11 cellular contexts compared by ENCODE assay signal in genomic region chr1:217311766-217312165, GRCh38.
DNase-seq lines count a peak whose midpoint lies in the region; ATAC-seq and TF ChIP-seq lines count a peak whose summit lies in the region.
"Had no signal": no experiment of that assay in that cellular context is flagged by ENCODE, and none has a peak within 500 bp of the region (broad histone marks: within the 10 kb centered on the region; RNA-seq: fewer than 3 reads in every experiment).

No MANE protein-coding gene starts in this region.

- H3K36me3 ChIP-seq in NT2/D1 (ENCODE audit: insufficient read depth, insufficient read length, low read length) = no peaks in the 10 kb centered on the region

- no peak overlapping the region for H3K4me3 Mint-ChIP-seq in immature natural killer cell
- H3K4me3 Mint-ChIP-seq: nephron had no signal

- H3K4me1 ChIP-seq in NT2/D1 (ENCODE audit: insufficient read depth, insufficient read length) = no peaks in the 10 kb centered on the region

- peak; percentile 3 for TF ChIP-seq CTCF in foreskin fibroblast (IDR thresholded peaks at IDR 0.05; ENCODE audit: low read depth, low read length)

- peaks cover 0 to 2% (median 0%) of the 10 kb centered on the region in 3 donors for H3K27me3 Mint-ChIP-seq in immature natural killer cell (ENCODE audit: low read depth in 3 of 3)

- H3K27ac Mint-ChIP-seq in immature natural killer cell = no peak overlapping the region
- H3K27ac Mint-ChIP-seq: nephron had no signal

- H3K4me1 Mint-ChIP-seq in immature natural killer cell = no peaks in the 10 kb centered on the region
- H3K4me1 Mint-ChIP-seq: nephron had no signal

- in situ Hi-C loops in ACHN (cut with HindIII; ENCODE audit: low pct_ligation_motif_present, low pct_unique_long_range_greater_than_20kb, low sequenced_read_pairs) = no loop called here

- ATAC-seq in GM18519 (IDR thresholded peaks at IDR 0.05; ENCODE audit: low FRiP score, unreplicated experiment) = peak; percentile 47
- no peak for ATAC-seq in GM18870 (IDR thresholded peaks at IDR 0.05; ENCODE audit: unreplicated experiment)
- ATAC-seq in GM21528 (IDR thresholded peaks at IDR 0.05; ENCODE audit: low FRiP score, unreplicated experiment) = no peak

- no peaks in the 10 kb centered on the region for H3K9me3 ChIP-seq in NT2/D1 (ENCODE audit: insufficient read depth, low read length)

- peaks cover 0 to 6% (median 4%) of the 10 kb centered on the region in 6 donors for H3K9me3 Mint-ChIP-seq in immature natural killer cell
- H3K9me3 Mint-ChIP-seq: nephron had no signal

- no peak overlapping the region for H3K4me3 ChIP-seq in NT2/D1 (ENCODE audit: insufficient read length, low read depth)
- H3K4me3 ChIP-seq in foreskin fibroblast (ENCODE audit: low read depth in 1 of 2, low read length in 2 of 2) = no peak overlapping the region

- H3K27me3 ChIP-seq in NT2/D1 (ENCODE audit: insufficient read depth, insufficient read length) = no peaks in the 10 kb centered on the region

- DNase-seq in ACHN = peak; percentile 28
- DNase-seq in NT2/D1 (ENCODE audit: low read depth, low spot score) = peak; percentile 55
- peak in 1 of 2 donors; percentile 43 for DNase-seq in foreskin fibroblast
- no peak for DNase-seq in CD1c-positive myeloid dendritic cell (ENCODE audit: extremely low spot score)
- DNase-seq in immature natural killer cell = no peak
- DNase-seq: AML-193, NCI-H1105 had no signal

- H3K36me3 Mint-ChIP-seq in immature natural killer cell = no peaks in the 10 kb centered on the region

- H3K9ac ChIP-seq in NT2/D1 (ENCODE audit: insufficient read length, low read depth) = no peak overlapping the region

Comparison
In these comparisons a context has a peak if more than half of its experiments do, and no peak if none do; other contexts are left out.
1. DNase-seq: peak in ACHN (single experiment) and NT2/D1 (single experiment); none in CD1c-positive myeloid dendritic cell (single experiment) and immature natural killer cell (0 of 3).